In the genomic region with DNA sequence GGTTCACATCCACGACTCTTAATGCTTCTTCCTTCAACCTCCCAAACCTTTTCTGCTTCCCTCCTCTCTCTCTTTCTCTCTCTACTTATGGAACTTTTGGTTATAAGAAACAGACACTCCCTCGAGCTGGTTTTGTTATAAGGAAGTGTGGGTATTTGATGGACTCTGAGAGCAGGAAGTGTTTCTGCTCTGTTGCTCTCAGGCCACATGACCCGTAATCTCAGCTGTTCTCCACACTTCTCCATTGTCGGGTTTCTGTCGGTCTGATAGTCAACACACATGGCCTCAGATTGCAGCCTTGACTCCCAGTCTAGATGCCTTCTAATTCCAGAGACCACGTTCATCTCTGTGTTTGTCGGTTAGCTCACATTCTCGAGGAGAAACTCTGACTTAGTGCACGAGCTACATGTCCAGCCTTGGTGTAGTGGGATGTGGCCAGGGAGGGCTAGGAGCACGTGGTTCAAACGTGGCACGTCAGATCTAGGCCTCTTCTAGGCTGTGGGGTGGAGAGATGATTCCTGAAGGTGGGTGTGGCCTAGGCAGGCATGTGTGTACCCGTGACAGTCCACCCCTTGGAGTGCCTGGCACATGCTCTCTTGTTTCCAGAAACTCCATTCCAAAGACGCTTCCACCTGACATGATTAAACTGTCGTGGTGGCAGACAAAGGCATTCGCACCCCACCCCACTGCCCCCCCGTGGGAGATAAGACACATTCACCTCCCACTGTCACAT, we compare ENCODE assay signal across 1 cellular context.
TF ChIP-seq lines count a peak whose summit lies in the region.

No MANE protein-coding gene starts in this region.

TF ChIP-seq in GM12878, 131 proteins besides CTCF, POLR2A, EP300 and RAD21:
- TF ChIP-seq SMAD5 (IDR thresholded peaks at IDR 0.05; ENCODE audit: low read depth) (no peak), SIN3A (IDR thresholded peaks at IDR 0.05; ENCODE audit: low read depth, low read length) (no peak), IKZF2 (IDR thresholded peaks at IDR 0.05) (peak in 1 of 2 experiments; percentile 29; a peak in 1 of 4 replicates), TCF7 (IDR thresholded peaks at IDR 0.05; ENCODE audit: borderline replicate concordance) (no peak), PAX5 (IDR thresholded peaks at IDR 0.05; ENCODE audit: borderline replicate concordance, low read depth, low read length) (peak; percentile 94), YY1 (IDR thresholded peaks at IDR 0.05; ENCODE audit: low read depth, low read length) (0 out of 2 replicates have a peak, but pooled peaks have one; percentile 24), SMARCA5 (IDR thresholded peaks at IDR 0.05) (0 out of 2 replicates have a peak, but pooled peaks have one; percentile 12), FOXK2 (IDR thresholded peaks at IDR 0.05) (no peak), ZNF217 (IDR thresholded peaks at IDR 0.05) (no peak), ZBED1 (IDR thresholded peaks at IDR 0.05; ENCODE audit: borderline replicate concordance) (no peak), BHLHE40 (IDR thresholded peaks at IDR 0.05; ENCODE audit: borderline replicate concordance in 1 of 2, low read depth in 2 of 2, low read length in 1 of 2) (no peak), DPF2 (IDR thresholded peaks at IDR 0.05) (no peak), POLR2AphosphoS5 (IDR thresholded peaks at IDR 0.05; ENCODE audit: low read length) (no peak), SPI1 (IDR thresholded peaks at IDR 0.05; ENCODE audit: borderline replicate concordance, insufficient read depth, low read depth, low read length) (peak; percentile 65; the same call in 1 of the 2 replicates), RAD51 (IDR thresholded peaks at IDR 0.05) (peak; percentile 77; the same call in 1 of the 2 replicates), FOXM1 (IDR thresholded peaks at IDR 0.05; ENCODE audit: low read depth, low read length) (no peak), TAF1 (IDR thresholded peaks at IDR 0.05; ENCODE audit: borderline replicate concordance, low read depth, low read length) (peak; percentile 23; the same call in 1 of the 2 replicates)
- TF ChIP-seq, protein P1, sequence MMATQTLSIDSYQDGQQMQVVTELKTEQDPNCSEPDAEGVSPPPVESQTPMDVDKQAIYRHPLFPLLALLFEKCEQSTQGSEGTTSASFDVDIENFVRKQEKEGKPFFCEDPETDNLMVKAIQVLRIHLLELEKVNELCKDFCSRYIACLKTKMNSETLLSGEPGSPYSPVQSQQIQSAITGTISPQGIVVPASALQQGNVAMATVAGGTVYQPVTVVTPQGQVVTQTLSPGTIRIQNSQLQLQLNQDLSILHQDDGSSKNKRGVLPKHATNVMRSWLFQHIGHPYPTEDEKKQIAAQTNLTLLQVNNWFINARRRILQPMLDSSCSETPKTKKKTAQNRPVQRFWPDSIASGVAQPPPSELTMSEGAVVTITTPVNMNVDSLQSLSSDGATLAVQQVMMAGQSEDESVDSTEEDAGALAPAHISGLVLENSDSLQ (IDR thresholded peaks at IDR 0.05) = peak; percentile 81
- TF ChIP-seq, protein P2, sequence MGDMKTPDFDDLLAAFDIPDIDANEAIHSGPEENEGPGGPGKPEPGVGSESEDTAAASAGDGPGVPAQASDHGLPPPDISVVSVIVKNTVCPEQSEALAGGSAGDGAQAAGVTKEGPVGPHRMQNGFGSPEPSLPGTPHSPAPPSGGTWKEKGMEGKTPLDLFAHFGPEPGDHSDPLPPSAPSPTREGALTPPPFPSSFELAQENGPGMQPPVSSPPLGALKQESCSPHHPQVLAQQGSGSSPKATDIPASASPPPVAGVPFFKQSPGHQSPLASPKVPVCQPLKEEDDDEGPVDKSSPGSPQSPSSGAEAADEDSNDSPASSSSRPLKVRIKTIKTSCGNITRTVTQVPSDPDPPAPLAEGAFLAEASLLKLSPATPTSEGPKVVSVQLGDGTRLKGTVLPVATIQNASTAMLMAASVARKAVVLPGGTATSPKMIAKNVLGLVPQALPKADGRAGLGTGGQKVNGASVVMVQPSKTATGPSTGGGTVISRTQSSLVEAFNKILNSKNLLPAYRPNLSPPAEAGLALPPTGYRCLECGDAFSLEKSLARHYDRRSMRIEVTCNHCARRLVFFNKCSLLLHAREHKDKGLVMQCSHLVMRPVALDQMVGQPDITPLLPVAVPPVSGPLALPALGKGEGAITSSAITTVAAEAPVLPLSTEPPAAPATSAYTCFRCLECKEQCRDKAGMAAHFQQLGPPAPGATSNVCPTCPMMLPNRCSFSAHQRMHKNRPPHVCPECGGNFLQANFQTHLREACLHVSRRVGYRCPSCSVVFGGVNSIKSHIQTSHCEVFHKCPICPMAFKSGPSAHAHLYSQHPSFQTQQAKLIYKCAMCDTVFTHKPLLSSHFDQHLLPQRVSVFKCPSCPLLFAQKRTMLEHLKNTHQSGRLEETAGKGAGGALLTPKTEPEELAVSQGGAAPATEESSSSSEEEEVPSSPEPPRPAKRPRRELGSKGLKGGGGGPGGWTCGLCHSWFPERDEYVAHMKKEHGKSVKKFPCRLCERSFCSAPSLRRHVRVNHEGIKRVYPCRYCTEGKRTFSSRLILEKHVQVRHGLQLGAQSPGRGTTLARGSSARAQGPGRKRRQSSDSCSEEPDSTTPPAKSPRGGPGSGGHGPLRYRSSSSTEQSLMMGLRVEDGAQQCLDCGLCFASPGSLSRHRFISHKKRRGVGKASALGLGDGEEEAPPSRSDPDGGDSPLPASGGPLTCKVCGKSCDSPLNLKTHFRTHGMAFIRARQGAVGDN (IDR thresholded peaks at IDR 0.05) = peak; percentile 84
- TF ChIP-seq, protein P3, sequence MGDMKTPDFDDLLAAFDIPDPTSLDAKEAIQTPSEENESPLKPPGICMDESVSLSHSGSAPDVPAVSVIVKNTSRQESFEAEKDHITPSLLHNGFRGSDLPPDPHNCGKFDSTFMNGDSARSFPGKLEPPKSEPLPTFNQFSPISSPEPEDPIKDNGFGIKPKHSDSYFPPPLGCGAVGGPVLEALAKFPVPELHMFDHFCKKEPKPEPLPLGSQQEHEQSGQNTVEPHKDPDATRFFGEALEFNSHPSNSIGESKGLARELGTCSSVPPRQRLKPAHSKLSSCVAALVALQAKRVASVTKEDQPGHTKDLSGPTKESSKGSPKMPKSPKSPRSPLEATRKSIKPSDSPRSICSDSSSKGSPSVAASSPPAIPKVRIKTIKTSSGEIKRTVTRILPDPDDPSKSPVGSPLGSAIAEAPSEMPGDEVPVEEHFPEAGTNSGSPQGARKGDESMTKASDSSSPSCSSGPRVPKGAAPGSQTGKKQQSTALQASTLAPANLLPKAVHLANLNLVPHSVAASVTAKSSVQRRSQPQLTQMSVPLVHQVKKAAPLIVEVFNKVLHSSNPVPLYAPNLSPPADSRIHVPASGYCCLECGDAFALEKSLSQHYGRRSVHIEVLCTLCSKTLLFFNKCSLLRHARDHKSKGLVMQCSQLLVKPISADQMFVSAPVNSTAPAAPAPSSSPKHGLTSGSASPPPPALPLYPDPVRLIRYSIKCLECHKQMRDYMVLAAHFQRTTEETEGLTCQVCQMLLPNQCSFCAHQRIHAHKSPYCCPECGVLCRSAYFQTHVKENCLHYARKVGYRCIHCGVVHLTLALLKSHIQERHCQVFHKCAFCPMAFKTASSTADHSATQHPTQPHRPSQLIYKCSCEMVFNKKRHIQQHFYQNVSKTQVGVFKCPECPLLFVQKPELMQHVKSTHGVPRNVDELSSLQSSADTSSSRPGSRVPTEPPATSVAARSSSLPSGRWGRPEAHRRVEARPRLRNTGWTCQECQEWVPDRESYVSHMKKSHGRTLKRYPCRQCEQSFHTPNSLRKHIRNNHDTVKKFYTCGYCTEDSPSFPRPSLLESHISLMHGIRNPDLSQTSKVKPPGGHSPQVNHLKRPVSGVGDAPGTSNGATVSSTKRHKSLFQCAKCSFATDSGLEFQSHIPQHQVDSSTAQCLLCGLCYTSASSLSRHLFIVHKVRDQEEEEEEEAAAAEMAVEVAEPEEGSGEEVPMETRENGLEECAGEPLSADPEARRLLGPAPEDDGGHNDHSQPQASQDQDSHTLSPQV (IDR thresholded peaks at IDR 0.05) = 0 out of 2 replicates have a peak, but pooled peaks have one; percentile 29
- TF ChIP-seq, protein P4, sequence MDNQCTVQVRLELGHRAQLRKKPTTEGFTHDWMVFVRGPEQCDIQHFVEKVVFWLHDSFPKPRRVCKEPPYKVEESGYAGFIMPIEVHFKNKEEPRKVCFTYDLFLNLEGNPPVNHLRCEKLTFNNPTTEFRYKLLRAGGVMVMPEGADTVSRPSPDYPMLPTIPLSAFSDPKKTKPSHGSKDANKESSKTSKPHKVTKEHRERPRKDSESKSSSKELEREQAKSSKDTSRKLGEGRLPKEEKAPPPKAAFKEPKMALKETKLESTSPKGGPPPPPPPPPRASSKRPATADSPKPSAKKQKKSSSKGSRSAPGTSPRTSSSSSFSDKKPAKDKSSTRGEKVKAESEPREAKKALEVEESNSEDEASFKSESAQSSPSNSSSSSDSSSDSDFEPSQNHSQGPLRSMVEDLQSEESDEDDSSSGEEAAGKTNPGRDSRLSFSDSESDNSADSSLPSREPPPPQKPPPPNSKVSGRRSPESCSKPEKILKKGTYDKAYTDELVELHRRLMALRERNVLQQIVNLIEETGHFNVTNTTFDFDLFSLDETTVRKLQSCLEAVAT (IDR thresholded peaks at IDR 0.05) = peak; percentile 47; the same call in 1 of the 2 replicates
- TF ChIP-seq, protein P5, sequence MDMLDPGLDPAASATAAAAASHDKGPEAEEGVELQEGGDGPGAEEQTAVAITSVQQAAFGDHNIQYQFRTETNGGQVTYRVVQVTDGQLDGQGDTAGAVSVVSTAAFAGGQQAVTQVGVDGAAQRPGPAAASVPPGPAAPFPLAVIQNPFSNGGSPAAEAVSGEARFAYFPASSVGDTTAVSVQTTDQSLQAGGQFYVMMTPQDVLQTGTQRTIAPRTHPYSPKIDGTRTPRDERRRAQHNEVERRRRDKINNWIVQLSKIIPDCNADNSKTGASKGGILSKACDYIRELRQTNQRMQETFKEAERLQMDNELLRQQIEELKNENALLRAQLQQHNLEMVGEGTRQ (IDR thresholded peaks at IDR 0.05; ENCODE audit: borderline replicate concordance, low read depth, low read length) = peak; percentile 51
- TF ChIP-seq, protein P6, sequence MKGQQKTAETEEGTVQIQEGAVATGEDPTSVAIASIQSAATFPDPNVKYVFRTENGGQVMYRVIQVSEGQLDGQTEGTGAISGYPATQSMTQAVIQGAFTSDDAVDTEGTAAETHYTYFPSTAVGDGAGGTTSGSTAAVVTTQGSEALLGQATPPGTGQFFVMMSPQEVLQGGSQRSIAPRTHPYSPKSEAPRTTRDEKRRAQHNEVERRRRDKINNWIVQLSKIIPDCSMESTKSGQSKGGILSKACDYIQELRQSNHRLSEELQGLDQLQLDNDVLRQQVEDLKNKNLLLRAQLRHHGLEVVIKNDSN (IDR thresholded peaks at IDR 0.05; ENCODE audit: borderline replicate concordance, extremely low read length, insufficient read depth, low read depth, low read length) = peak; percentile 56
- TF ChIP-seq, protein P7, sequence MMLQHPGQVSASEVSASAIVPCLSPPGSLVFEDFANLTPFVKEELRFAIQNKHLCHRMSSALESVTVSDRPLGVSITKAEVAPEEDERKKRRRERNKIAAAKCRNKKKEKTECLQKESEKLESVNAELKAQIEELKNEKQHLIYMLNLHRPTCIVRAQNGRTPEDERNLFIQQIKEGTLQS (IDR thresholded peaks at IDR 0.05; ENCODE audit: borderline replicate concordance, extremely low read depth, low read depth, low read length) = 0 out of 2 replicates have a peak, but pooled peaks have one; percentile 5
